Comparison of ENCODE assay signal across 17 cellular contexts in the genomic region with DNA sequence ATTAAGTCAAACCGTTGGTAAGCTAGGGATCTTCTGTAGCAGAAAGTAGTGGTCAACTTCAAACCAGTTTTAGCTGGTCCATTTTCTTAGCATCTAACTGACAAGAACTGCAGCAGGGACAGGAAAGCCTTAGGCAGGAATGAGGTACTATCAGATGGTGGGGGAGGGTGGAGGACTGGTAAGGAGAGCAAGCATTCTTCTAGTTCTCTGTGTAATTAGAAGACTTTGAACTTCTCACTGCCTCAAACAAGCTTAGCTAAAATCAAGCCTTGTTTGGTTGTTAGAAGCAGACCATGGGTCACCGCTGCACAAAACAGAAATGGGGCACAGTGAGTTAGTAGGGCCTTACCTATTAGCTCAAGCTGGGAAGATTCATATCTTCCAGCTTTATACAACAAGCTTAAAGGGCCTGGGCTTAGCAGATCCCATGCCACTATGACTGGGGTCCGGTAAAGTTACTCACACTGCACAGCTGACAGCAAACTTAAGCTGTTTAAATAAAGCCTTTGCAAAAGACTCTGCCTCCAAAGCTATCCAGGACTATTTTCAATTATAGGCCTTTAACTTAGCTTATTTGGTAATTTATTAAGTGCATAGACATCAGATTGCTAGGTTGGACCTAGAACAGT.
DNase-seq lines count a peak whose midpoint lies in the region; ATAC-seq and TF ChIP-seq lines count a peak whose summit lies in the region.
"Had no signal": no experiment of that assay in that cellular context is flagged by ENCODE, and none has a peak within 500 bp of the region (broad histone marks: within the 10 kb centered on the region; RNA-seq: fewer than 3 reads in every experiment).

No MANE protein-coding gene starts in this region.

- H3K36me3 ChIP-seq in OCI-LY3 (replicated peaks; ENCODE audit: low read depth, low read length): peaks cover 30% of the 10 kb centered on the region
- H3K36me3 ChIP-seq: colonic mucosa had no signal

- H3K36me3 Mint-ChIP-seq in stimulated activated naive CD8-positive, alpha-beta T cell treated with anti-CD3 and anti-CD28 coated beads, Interleukin-15, Interleukin-2, amounts not matched to agents 100 ng/mL and 50 ng/mL, for 24 hours (ENCODE audit: low read depth): peaks cover 38% of the 10 kb centered on the region
- peaks cover 36% of the 10 kb centered on the region for H3K36me3 Mint-ChIP-seq in type B pancreatic cell

- H3K79me2 ChIP-seq in OCI-LY3 (ENCODE audit: low read length): peaks cover 47% of the 10 kb centered on the region

- H3K9ac ChIP-seq in OCI-LY3 (ENCODE audit: low read length): peak overlapping the region; percentile 72

- H3K4me2 ChIP-seq in OCI-LY3 (ENCODE audit: low read length): peak overlapping the region; percentile 91

- peak overlapping the region; percentile 95 for H3K27ac ChIP-seq in OCI-LY3 (ENCODE audit: low read length)
- H3K27ac ChIP-seq: colonic mucosa, left ventricle myocardium inferior had no signal

- no peak for DNase-seq in stimulated activated naive CD8-positive, alpha-beta T cell treated with anti-CD3 and anti-CD28 coated beads, Interleukin-15, Interleukin-2, amounts not matched to agents 100 U/mL and 50 U/mL, for 24 hours
- DNase-seq in iPS-NIHi7 (ENCODE audit: extremely low spot score): peak; percentile 53
- no peak for DNase-seq in type B pancreatic cell (ENCODE audit: extremely low spot score, unreplicated experiment)
- DNase-seq in mesenteric fat pad (ENCODE audit: low spot score): no peak
- DNase-seq: activated naive CD4-positive, alpha-beta T cell; Calu3; colonic mucosa; GF-D8; hypothalamus; Kasumi-1; left ventricle myocardium inferior; NCI-H1417 treated with DMSO at 0.1 percent for 48 hours; stimulated activated CD4-positive, alpha-beta T cell treated with anti-CD3 and anti-CD28 coated beads, Interleukin-4, amount 100 ng/mL, for 1 hour had no signal

- H3K4me1 Mint-ChIP-seq in stimulated activated naive CD8-positive, alpha-beta T cell treated with anti-CD3 and anti-CD28 coated beads, Interleukin-15, Interleukin-2, amounts not matched to agents 100 ng/mL and 50 ng/mL, for 24 hours (ENCODE audit: low read depth): peaks cover 57% of the 10 kb centered on the region
- peaks cover 13% of the 10 kb centered on the region for H3K4me1 Mint-ChIP-seq in type B pancreatic cell (ENCODE audit: unreplicated experiment)

- peaks cover 72% of the 10 kb centered on the region for H3K4me1 ChIP-seq in OCI-LY3 (ENCODE audit: low read length)
- H3K4me1 ChIP-seq: colonic mucosa had no signal

- H3K27me3 Mint-ChIP-seq in stimulated activated naive CD8-positive, alpha-beta T cell treated with anti-CD3 and anti-CD28 coated beads, Interleukin-15, Interleukin-2, amounts not matched to agents 100 ng/mL and 50 ng/mL, for 24 hours: no peaks in the 10 kb centered on the region
- no peaks in the 10 kb centered on the region for H3K27me3 Mint-ChIP-seq in type B pancreatic cell

- H3K9me3 Mint-ChIP-seq in stimulated activated naive CD8-positive, alpha-beta T cell treated with anti-CD3 and anti-CD28 coated beads, Interleukin-15, Interleukin-2, amounts not matched to agents 100 ng/mL and 50 ng/mL, for 24 hours: peaks cover 22% of the 10 kb centered on the region
- H3K9me3 Mint-ChIP-seq in type B pancreatic cell: peaks cover 6% of the 10 kb centered on the region

- H4K20me1 ChIP-seq in OCI-LY3 (ENCODE audit: insufficient read depth, low read length): no peaks in the 10 kb centered on the region

- H3K4me3 Mint-ChIP-seq in stimulated activated naive CD8-positive, alpha-beta T cell treated with anti-CD3 and anti-CD28 coated beads, Interleukin-15, Interleukin-2, amounts not matched to agents 100 ng/mL and 50 ng/mL, for 24 hours: no peak overlapping the region
- H3K4me3 Mint-ChIP-seq in type B pancreatic cell: peak overlapping the region; percentile 44

- peak overlapping the region; percentile 68 for H3K4me3 ChIP-seq in OCI-LY3 (ENCODE audit: low read length)
- H3K4me3 ChIP-seq: colonic mucosa, left ventricle myocardium inferior had no signal

- H3K27ac Mint-ChIP-seq in stimulated activated naive CD8-positive, alpha-beta T cell treated with anti-CD3 and anti-CD28 coated beads, Interleukin-15, Interleukin-2, amounts not matched to agents 100 ng/mL and 50 ng/mL, for 24 hours: peak overlapping the region; percentile 63
- H3K27ac Mint-ChIP-seq in type B pancreatic cell: peak overlapping the region; percentile 84

- H2AFZ ChIP-seq in OCI-LY3 (ENCODE audit: low read depth, low read length): no peak overlapping the region

- H3K27me3 ChIP-seq in OCI-LY3 (ENCODE audit: low read depth, low read length): no peaks in the 10 kb centered on the region
- H3K27me3 ChIP-seq: colonic mucosa had no signal

- TF ChIP-seq CTCF in OCI-LY3 (IDR thresholded peaks at IDR 0.05; ENCODE audit: low read depth, low read length) (no peak), type B pancreatic cell (conservative IDR thresholded peaks at IDR 0.05) (no peak)

- peaks cover 14% of the 10 kb centered on the region; the same call in 1 of the 2 replicates for H3K9me3 ChIP-seq in OCI-LY3 (ENCODE audit: insufficient read depth, low read length)
- H3K9me3 ChIP-seq: colonic mucosa had no signal

- no peak for ATAC-seq in stimulated activated naive CD8-positive, alpha-beta T cell treated with anti-CD3 and anti-CD28 coated beads, Interleukin-15, Interleukin-2, amounts not matched to agents 100 U/mL and 50 U/mL, for 24 hours
- ATAC-seq in HG02885 (IDR thresholded peaks at IDR 0.05; ENCODE audit: poor library complexity, unreplicated experiment) (no peak), HG02884 (IDR thresholded peaks at IDR 0.05; ENCODE audit: unreplicated experiment) (no peak)
